22 cellular contexts compared by ENCODE assay signal in genomic region chr2:241244368-241244767, GRCh38. TPM values are rescaled to one million over a fixed set of nuclear protein-coding genes. Genes with fewer than 3 reads are reported as not detected.
DNase-seq lines count a peak whose midpoint lies in the region; ATAC-seq, FAIRE-seq and TF ChIP-seq lines count a peak whose summit lies in the region.
"Had no signal": no experiment of that assay in that cellular context is flagged by ENCODE, and none has a peak within 500 bp of the region (broad histone marks: within the 10 kb centered on the region; RNA-seq: fewer than 3 reads in every experiment).

No MANE protein-coding gene starts in this region.

- H2AFZ ChIP-seq in astrocyte (ENCODE audit: low read depth, low read length): no peak overlapping the region

- H3K9me3 ChIP-seq in astrocyte (ENCODE audit: insufficient read depth, low read depth, low read length): no peaks in the 10 kb centered on the region
- H3K9me3 ChIP-seq: BE2C, Caco-2 had no signal

- intact Hi-C loops in natural killer cell (cut with micrococcal nuclease): no loop called here

- H3K9me3 Mint-ChIP-seq in activated naive CD4-positive, alpha-beta T cell treated with anti-CD3 and anti-CD28 coated beads, Interleukin-2, amount 50 U/mL, for 24 hours: no peaks in the 10 kb centered on the region
- H3K9me3 Mint-ChIP-seq in natural killer cell (no peaks in the 10 kb centered on the region), astrocyte (ENCODE audit: unreplicated experiment) (no peaks in the 10 kb centered on the region), progenitor cell of endocrine pancreas (ENCODE audit: low read depth) (no peaks in the 10 kb centered on the region)
- H3K9me3 Mint-ChIP-seq in natural killer cell treated with Interleukin-12 subunit alpha and Interleukin-12 subunit beta and Interleukin-15 and Interleukin-18, amount 100 ng/mL, for 72 hours: no peaks in the 10 kb centered on the region
- H3K9me3 Mint-ChIP-seq in stimulated activated naive CD8-positive, alpha-beta T cell treated with anti-CD3 and anti-CD28 coated beads, Interleukin-15, amount 100 ng/mL, for 72 hours: no peaks in the 10 kb centered on the region
- H3K9me3 Mint-ChIP-seq: CD4-positive, alpha-beta T cell; H9 had no signal

- TF ChIP-seq CTCF in natural killer cell (IDR thresholded peaks at IDR 0.05) (no peak), astrocyte (IDR thresholded peaks at IDR 0.05; ENCODE audit: insufficient read depth, low read depth, low read length) (no peak), progenitor cell of endocrine pancreas (IDR thresholded peaks at IDR 0.05; ENCODE audit: unreplicated experiment) (no peak)

- no peaks in the 10 kb centered on the region for H3K4me1 ChIP-seq in astrocyte (ENCODE audit: insufficient read depth, low read length)
- H3K4me1 ChIP-seq: BE2C, Caco-2 had no signal

- H4K20me1 ChIP-seq in astrocyte (ENCODE audit: insufficient read depth, low read length): peaks cover 100% of the 10 kb centered on the region

- H3K4me3 Mint-ChIP-seq in activated naive CD4-positive, alpha-beta T cell treated with anti-CD3 and anti-CD28 coated beads, Interleukin-2, amount 50 U/mL, for 24 hours: no peak overlapping the region
- no peak overlapping the region for H3K4me3 Mint-ChIP-seq in natural killer cell
- H3K4me3 Mint-ChIP-seq in natural killer cell treated with Interleukin-12 subunit alpha and Interleukin-12 subunit beta and Interleukin-15 and Interleukin-18, amount 100 ng/mL, for 72 hours: no peak overlapping the region
- no peak overlapping the region for H3K4me3 Mint-ChIP-seq in astrocyte (ENCODE audit: unreplicated experiment)
- H3K4me3 Mint-ChIP-seq in progenitor cell of endocrine pancreas (ENCODE audit: low read depth): no peak overlapping the region
- H3K4me3 Mint-ChIP-seq in stimulated activated naive CD8-positive, alpha-beta T cell treated with anti-CD3 and anti-CD28 coated beads, Interleukin-15, amount 100 ng/mL, for 72 hours: no peak overlapping the region
- H3K4me3 Mint-ChIP-seq: CD4-positive, alpha-beta T cell; H9 had no signal

- H3K79me2 ChIP-seq in astrocyte (ENCODE audit: insufficient read depth, low read length): peaks cover 79% of the 10 kb centered on the region

- peaks cover 37% of the 10 kb centered on the region for H3K36me3 Mint-ChIP-seq in activated naive CD4-positive, alpha-beta T cell treated with anti-CD3 and anti-CD28 coated beads, Interleukin-2, amount 50 U/mL, for 24 hours
- H3K36me3 Mint-ChIP-seq in natural killer cell: peaks cover 43% of the 10 kb centered on the region
- H3K36me3 Mint-ChIP-seq in natural killer cell treated with Interleukin-12 subunit alpha and Interleukin-12 subunit beta and Interleukin-15 and Interleukin-18, amount 100 ng/mL, for 72 hours: peaks cover 55% of the 10 kb centered on the region
- peaks cover 49% of the 10 kb centered on the region for H3K36me3 Mint-ChIP-seq in astrocyte (ENCODE audit: low read depth, unreplicated experiment)
- peaks cover 40% of the 10 kb centered on the region for H3K36me3 Mint-ChIP-seq in progenitor cell of endocrine pancreas (ENCODE audit: insufficient read depth)

- no peaks in the 10 kb centered on the region for H3K27me3 Mint-ChIP-seq in activated naive CD4-positive, alpha-beta T cell treated with anti-CD3 and anti-CD28 coated beads, Interleukin-2, amount 50 U/mL, for 24 hours
- H3K27me3 Mint-ChIP-seq in natural killer cell (ENCODE audit: low read depth in 2 of 2): no peaks in the 10 kb centered on the region
- no peaks in the 10 kb centered on the region for H3K27me3 Mint-ChIP-seq in natural killer cell treated with Interleukin-12 subunit alpha and Interleukin-12 subunit beta and Interleukin-15 and Interleukin-18, amount 100 ng/mL, for 72 hours
- no peaks in the 10 kb centered on the region for H3K27me3 Mint-ChIP-seq in astrocyte (ENCODE audit: low read depth, unreplicated experiment)
- no peaks in the 10 kb centered on the region for H3K27me3 Mint-ChIP-seq in progenitor cell of endocrine pancreas
- H3K27me3 Mint-ChIP-seq in stimulated activated naive CD8-positive, alpha-beta T cell treated with anti-CD3 and anti-CD28 coated beads, Interleukin-15, amount 100 ng/mL, for 72 hours: no peaks in the 10 kb centered on the region
- H3K27me3 Mint-ChIP-seq: CD4-positive, alpha-beta T cell had no signal

- peaks cover 95% of the 10 kb centered on the region for H3K36me3 ChIP-seq in astrocyte (ENCODE audit: insufficient read depth, low read length)

- no peak overlapping the region for H3K27ac ChIP-seq in astrocyte (ENCODE audit: low read depth, low read length)
- H3K27ac ChIP-seq: HL-60 had no signal

- no peak for ATAC-seq in natural killer cell
- no peak for ATAC-seq in natural killer cell treated with Interleukin-12 subunit alpha and Interleukin-12 subunit beta and Interleukin-15 and Interleukin-18, amount 100 ng/mL, for 72 hours
- ATAC-seq in stimulated activated naive CD8-positive, alpha-beta T cell treated with anti-CD3 and anti-CD28 coated beads, Interleukin-15, amount 100 ng/mL, for 72 hours: no peak

- no peak for DNase-seq in activated naive CD4-positive, alpha-beta T cell treated with anti-CD3 and anti-CD28 coated beads, Interleukin-2, amount 50 U/mL, for 16 hours
- DNase-seq in natural killer cell (no peak), astrocyte (ENCODE audit: low read depth) (no peak), progenitor cell of endocrine pancreas (ENCODE audit: low spot score, unreplicated experiment) (no peak), CD1c-positive myeloid dendritic cell (ENCODE audit: extremely low spot score) (no peak)
- no peak for DNase-seq in natural killer cell treated with Interleukin-12 subunit alpha and Interleukin-12 subunit beta and Interleukin-15 and Interleukin-18, amount 100 ng/mL, for 72 hours (ENCODE audit: low spot score)
- no peak for DNase-seq in stimulated activated naive CD8-positive, alpha-beta T cell treated with anti-CD3 and anti-CD28 coated beads, Interleukin-15, amount 100 ng/mL, for 72 hours
- DNase-seq: ACHN; BE2C; C1 segment of cervical spinal cord; Caco-2; CD4-positive, alpha-beta T cell; H9; IMR-90 had no signal

- H3K4me2 ChIP-seq in astrocyte (ENCODE audit: low read length): no peak overlapping the region

- H3K27ac Mint-ChIP-seq in activated naive CD4-positive, alpha-beta T cell treated with anti-CD3 and anti-CD28 coated beads, Interleukin-2, amount 50 U/mL, for 24 hours: peak overlapping the region; percentile 10
- H3K27ac Mint-ChIP-seq in natural killer cell (peak overlapping the region; percentile 61 to 73), astrocyte (ENCODE audit: unreplicated experiment) (peak overlapping the region; percentile 59), progenitor cell of endocrine pancreas (peak overlapping the region; percentile 17)
- peak overlapping the region in 1 of 2 donors; percentile 43 for H3K27ac Mint-ChIP-seq in natural killer cell treated with Interleukin-12 subunit alpha and Interleukin-12 subunit beta and Interleukin-15 and Interleukin-18, amount 100 ng/mL, for 72 hours
- H3K27ac Mint-ChIP-seq in stimulated activated naive CD8-positive, alpha-beta T cell treated with anti-CD3 and anti-CD28 coated beads, Interleukin-15, amount 100 ng/mL, for 72 hours: peak overlapping the region in 1 of 2 donors; percentile 27
- H3K27ac Mint-ChIP-seq: CD4-positive, alpha-beta T cell; H9 had no signal

- H3K9ac ChIP-seq in astrocyte (ENCODE audit: low read length): no peak overlapping the region

- no peaks in the 10 kb centered on the region for H3K4me1 Mint-ChIP-seq in activated naive CD4-positive, alpha-beta T cell treated with anti-CD3 and anti-CD28 coated beads, Interleukin-2, amount 50 U/mL, for 24 hours
- peaks cover 0 to 6% of the 10 kb centered on the region in 2 donors for H3K4me1 Mint-ChIP-seq in natural killer cell
- peaks cover 3 to 11% of the 10 kb centered on the region in 2 donors for H3K4me1 Mint-ChIP-seq in natural killer cell treated with Interleukin-12 subunit alpha and Interleukin-12 subunit beta and Interleukin-15 and Interleukin-18, amount 100 ng/mL, for 72 hours (ENCODE audit: low read depth in 2 of 2)
- no peaks in the 10 kb centered on the region for H3K4me1 Mint-ChIP-seq in astrocyte (ENCODE audit: low read depth, unreplicated experiment)
- H3K4me1 Mint-ChIP-seq in progenitor cell of endocrine pancreas (ENCODE audit: low read depth): no peaks in the 10 kb centered on the region
- H3K4me1 Mint-ChIP-seq in stimulated activated naive CD8-positive, alpha-beta T cell treated with anti-CD3 and anti-CD28 coated beads, Interleukin-15, amount 100 ng/mL, for 72 hours: no peaks in the 10 kb centered on the region
- H3K4me1 Mint-ChIP-seq: H9 had no signal

- no peaks in the 10 kb centered on the region for H3K27me3 ChIP-seq in astrocyte (ENCODE audit: insufficient read depth, low read length)
- H3K27me3 ChIP-seq: BE2C had no signal

- no peak for FAIRE-seq in astrocyte (lab: Jason Lieb, UNC)
- FAIRE-seq: A204.1, D721Med, G401.6, GM12891, GM19239, H1 had no signal

- no peak overlapping the region for H3K4me3 ChIP-seq in astrocyte (ENCODE audit: insufficient read depth, low read depth, low read length)

RNA-seq across cellular contexts. Expression of gene ANO7, which starts 55.9 kb away (rescaled TPM):
- total RNA-seq in natural killer cell (1 to 10 TPM in 2 of 3 donors, under 1 TPM in 1; 0.97 to 1.4 (median 1.1) TPM), astrocyte (5.8 and 7.1 TPM in 2 replicates), progenitor cell of endocrine pancreas (2.5 and 3.0 TPM in 2 replicates)
- total RNA-seq in natural killer cell treated with Interleukin-12 subunit alpha and Interleukin-12 subunit beta and Interleukin-15 and Interleukin-18, amount 100 ng/mL, for 72 hours: 1 to 10 TPM; 2.8 to 7.1 TPM
